ENCODE assay signal across 11 cellular contexts in genomic region chr4:154349829-154350228, GRCh38.
DNase-seq lines count a peak whose midpoint lies in the region; ATAC-seq and TF ChIP-seq lines count a peak whose summit lies in the region.
"Had no signal": no experiment of that assay in that cellular context is flagged by ENCODE, and none has a peak within 500 bp of the region (broad histone marks: within the 10 kb centered on the region; RNA-seq: fewer than 3 reads in every experiment).

No MANE protein-coding gene starts in this region.

- H3K9me3 ChIP-seq in DOHH2 (ENCODE audit: control insufficient read depth, insufficient read depth, low read length) (no peaks in the 10 kb centered on the region), liver (ENCODE audit: control insufficient read depth in 4 of 4, low read length in 3 of 4) (no peaks in the 10 kb centered on the region)
- H3K9me3 ChIP-seq: neutrophil had no signal

- TF ChIP-seq CTCF in DOHH2 (IDR thresholded peaks at IDR 0.05; ENCODE audit: low read depth, low read length, poor library complexity, severe bottlenecking) (peak; percentile 43), WTC11 (IDR thresholded peaks at IDR 0.05) (peak; percentile 31; the same call in 1 of the 2 replicates), liver (IDR thresholded peaks at IDR 0.05; ENCODE audit: low read depth, low read length, missing input control) (peak; percentile 24)

- no peaks in the 10 kb centered on the region for H3K36me3 ChIP-seq in DOHH2 (ENCODE audit: control insufficient read depth, low read length)
- H3K36me3 ChIP-seq in liver (ENCODE audit: control insufficient read depth in 4 of 4, insufficient read depth in 3 of 4, low read depth in 1 of 4, low read length in 3 of 4) = no peaks in the 10 kb centered on the region
- H3K36me3 ChIP-seq: neutrophil had no signal

- H3K4me2 ChIP-seq in DOHH2 (ENCODE audit: low read length) = no peak overlapping the region

- intact Hi-C loops in posterior cingulate gyrus (cut with DNase I) = no loop called here

- peak; percentile 51 to 70 for TF ChIP-seq RAD21 in liver (IDR thresholded peaks at IDR 0.05)

- no peak overlapping the region for H3K9ac ChIP-seq in liver (ENCODE audit: low read depth in 1 of 2, low read length in 2 of 2)

- H3K27me3 ChIP-seq in DOHH2 (ENCODE audit: control insufficient read depth, low read length) = no peaks in the 10 kb centered on the region
- peaks cover 0 to 2% (median under 1%) of the 10 kb centered on the region in 4 donors for H3K27me3 ChIP-seq in liver (ENCODE audit: control insufficient read depth in 4 of 4, insufficient read depth in 4 of 4, low read length in 3 of 4)

- H3K9me2 ChIP-seq in DOHH2 (replicated peaks; ENCODE audit: control insufficient read depth, low read length) = no peaks in the 10 kb centered on the region

- no peaks in the 10 kb centered on the region for H3K79me2 ChIP-seq in DOHH2 (ENCODE audit: control insufficient read depth, low read length)

- H3K4me1 ChIP-seq in DOHH2 (ENCODE audit: control insufficient read depth, low read length) (no peaks in the 10 kb centered on the region), liver (ENCODE audit: control insufficient read depth in 4 of 4, insufficient read depth in 4 of 4, low read length in 3 of 4) (no peaks in the 10 kb centered on the region)

- POLR2A ChIA-PET in WTC11 (lab: Charles Lee) = no interaction called here

- H3K4me3 ChIP-seq in DOHH2 (ENCODE audit: low read length) (no peak overlapping the region), liver (ENCODE audit: low read depth in 1 of 3, low read length in 3 of 3) (no peak overlapping the region)

- H4K20me1 ChIP-seq in DOHH2 (ENCODE audit: control insufficient read depth, insufficient read depth, low read depth, low read length) = no peaks in the 10 kb centered on the region

- no peak overlapping the region for H3K4me3 Mint-ChIP-seq in WTC11
- H3K4me3 Mint-ChIP-seq: dendritic cell treated with granulocyte-macrophage colony-stimulating factor and Interleukin-4, amounts not matched to agents 40 ng/mL and 50 ng/mL, for 4 days; IgD-negative memory B cell had no signal

- DNase-seq in WTC11 (ENCODE audit: low spot score) (no peak), posterior cingulate gyrus (no peak)
- no peak for DNase-seq in activated effector memory CD4-positive, alpha-beta T cell treated with Interleukin-2 at 50 U/mL for 16 hours

- no peaks in the 10 kb centered on the region for H3F3A ChIP-seq in DOHH2 (ENCODE audit: control insufficient read depth, insufficient read depth)

- no peaks in the 10 kb centered on the region for H3K36me3 Mint-ChIP-seq in WTC11
- H3K36me3 Mint-ChIP-seq: IgD-negative memory B cell had no signal

- CTCF ChIA-PET in WTC11 (lab: Charles Lee) = interaction anchor here (1.5 kb wide), 1 partner anchor 40 kb away, joined by 3 read pairs; no protein-coding TSS in a partner anchor

- no peaks in the 10 kb centered on the region for H3K9me3 Mint-ChIP-seq in WTC11
- H3K9me3 Mint-ChIP-seq: dendritic cell treated with granulocyte-macrophage colony-stimulating factor and Interleukin-4, amounts not matched to agents 40 ng/mL and 50 ng/mL, for 4 days had no signal

- H3K27ac Mint-ChIP-seq in WTC11 = no peak overlapping the region
- H3K27ac Mint-ChIP-seq: dendritic cell treated with granulocyte-macrophage colony-stimulating factor and Interleukin-4, amounts not matched to agents 40 ng/mL and 50 ng/mL, for 4 days; IgD-negative memory B cell had no signal

- no peaks in the 10 kb centered on the region for H3K27me3 Mint-ChIP-seq in WTC11 (ENCODE audit: low read depth)
- H3K27me3 Mint-ChIP-seq: dendritic cell treated with granulocyte-macrophage colony-stimulating factor and Interleukin-4, amounts not matched to agents 40 ng/mL and 50 ng/mL, for 4 days had no signal

- WGBS in liver = 68% methylated on average over 2 of the region's 2 CpGs

- peak; percentile 53 for ATAC-seq in HG02938 (IDR thresholded peaks at IDR 0.05; ENCODE audit: unreplicated experiment)
- ATAC-seq in WTC11 = peak; percentile 78
- no peak for ATAC-seq in GM21576 (IDR thresholded peaks at IDR 0.05; ENCODE audit: unreplicated experiment)
- no peak for ATAC-seq in HG03457 (IDR thresholded peaks at IDR 0.05; ENCODE audit: unreplicated experiment)

- no peak overlapping the region for H3K27ac ChIP-seq in DOHH2 (ENCODE audit: low read depth, low read length)
- no peak overlapping the region for H3K27ac ChIP-seq in liver (ENCODE audit: low read depth in 1 of 2, low read length in 2 of 2)
- H3K27ac ChIP-seq: neutrophil had no signal

- no peaks in the 10 kb centered on the region for H3K4me1 Mint-ChIP-seq in WTC11

TF ChIP-seq in WTC11, 78 proteins besides CTCF, POLR2A, EP300 and RAD21 (continues in another document):
- TF ChIP-seq E2F5 (CRISPR knock-in tag; IDR thresholded peaks at IDR 0.05) = no peak
- no peak for TF ChIP-seq KAT7 (CRISPR knock-in tag; IDR thresholded peaks at IDR 0.05; ENCODE audit: borderline replicate concordance)
- no peak for TF ChIP-seq HMGA2 (CRISPR knock-in tag; IDR thresholded peaks at IDR 0.05)
- no peak for TF ChIP-seq ZNF317 (CRISPR knock-in tag; IDR thresholded peaks at IDR 0.05; ENCODE audit: borderline replicate concordance, low read depth)
- TF ChIP-seq EMX1 (CRISPR knock-in tag; IDR thresholded peaks at IDR 0.05) = no peak
- TF ChIP-seq ESRRA (CRISPR knock-in tag; IDR thresholded peaks at IDR 0.05; ENCODE audit: borderline replicate concordance) = no peak
- no peak for TF ChIP-seq STAT6 (CRISPR knock-in tag; conservative IDR thresholded peaks at IDR 0.05; ENCODE audit: low read depth)
- no peak for TF ChIP-seq RORB (CRISPR knock-in tag; IDR thresholded peaks at IDR 0.05)
- TF ChIP-seq NR2C2 (CRISPR knock-in tag; IDR thresholded peaks at IDR 0.05) = no peak

TF ChIP-seq in liver, 16 proteins besides CTCF, POLR2A, EP300 and RAD21:
- no peak for TF ChIP-seq HNF4G (IDR thresholded peaks at IDR 0.05)
- TF ChIP-seq FOXA2 (IDR thresholded peaks at IDR 0.05) = no peak
- TF ChIP-seq GABPA (IDR thresholded peaks at IDR 0.05 in 1 of 2, conservative IDR thresholded peaks at IDR 0.05 in 1 of 2) = no peak
- TF ChIP-seq FOXA1 (IDR thresholded peaks at IDR 0.05) = no peak
- TF ChIP-seq SP1 (IDR thresholded peaks at IDR 0.05) = no peak
- no peak for TF ChIP-seq ATF3 (IDR thresholded peaks at IDR 0.05)
- TF ChIP-seq REST (IDR thresholded peaks at IDR 0.05) = no peak
- no peak for TF ChIP-seq MAX (IDR thresholded peaks at IDR 0.05)
- no peak for TF ChIP-seq YY1 (IDR thresholded peaks at IDR 0.05)
- no peak for TF ChIP-seq HNF4A (conservative IDR thresholded peaks at IDR 0.05)
- TF ChIP-seq EGR1 (IDR thresholded peaks at IDR 0.05; ENCODE audit: low read depth in 2 of 2) = no peak
- no peak for TF ChIP-seq RXRA (IDR thresholded peaks at IDR 0.05)
- TF ChIP-seq JUND (IDR thresholded peaks at IDR 0.05) = no peak
- no peak for TF ChIP-seq TAF1 (conservative IDR thresholded peaks at IDR 0.05)
- no peak for TF ChIP-seq ZBTB33 (IDR thresholded peaks at IDR 0.05)
- TF ChIP-seq NR2F2 (IDR thresholded peaks at IDR 0.05) = no peak

Comparison
In these comparisons a context has a peak if more than half of its experiments do, and no peak if none do; other contexts are left out.
1. ATAC-seq: peak in HG02938 (single experiment) and WTC11 (single experiment); none in GM21576 (single experiment) and HG03457 (single experiment).
2. Peak in every context shown above with its lines, with median percentiles within 50 percentile points of each other: CTCF ChIP-seq.